ENCODE assay signal across 9 cellular contexts in the genomic region with DNA sequence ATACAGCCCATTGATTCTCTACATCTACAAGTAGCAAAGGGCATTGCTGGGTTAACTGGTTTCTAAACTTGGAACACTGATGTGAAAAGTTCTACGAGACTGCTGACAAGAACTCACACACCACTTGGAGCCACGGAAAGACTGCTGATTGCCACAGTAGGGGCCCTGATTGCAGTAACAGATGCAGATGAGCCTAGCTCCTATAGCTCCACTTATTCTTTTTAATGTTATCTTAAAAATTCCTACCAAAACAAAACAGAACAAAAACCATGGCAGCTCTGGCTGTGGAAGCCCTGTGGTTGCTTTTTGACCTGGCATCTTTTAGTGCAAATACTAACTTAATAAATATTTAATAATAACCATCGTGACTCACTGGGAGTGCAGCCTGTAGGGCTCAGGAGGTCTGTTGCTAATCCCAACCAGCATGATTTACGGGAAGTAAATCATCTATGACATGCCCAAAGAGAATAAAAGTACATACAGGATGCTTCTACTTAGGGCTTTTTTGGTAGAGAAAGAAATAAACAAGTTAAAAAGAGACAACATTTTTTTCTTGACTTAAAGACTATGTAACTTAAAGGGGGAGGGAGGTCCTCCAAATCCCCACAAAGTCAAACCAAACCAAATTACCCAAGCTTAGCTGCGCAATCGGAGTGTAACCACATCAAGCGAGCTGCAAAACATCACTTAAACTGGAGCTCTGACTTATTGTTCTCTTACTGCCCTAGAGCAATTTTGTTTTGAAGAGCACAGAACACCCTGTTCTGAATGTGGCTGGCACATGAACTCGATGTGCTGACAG.
A peak's percentile ranks its signal among the peaks of the same experiment; 100 is the strongest.
DNase-seq lines count a peak whose midpoint lies in the region; ATAC-seq and TF ChIP-seq lines count a peak whose summit lies in the region.
"Had no signal": no experiment of that assay in that cellular context is flagged by ENCODE, and none has a peak within 500 bp of the region (broad histone marks: within the 10 kb centered on the region; RNA-seq: fewer than 3 reads in every experiment).

No MANE protein-coding gene starts in this region.

- H3K4me1 ChIP-seq in upper lobe of right lung (peaks cover 70% of the 10 kb centered on the region), Caco-2 (no peaks in the 10 kb centered on the region)

- no peaks in the 10 kb centered on the region for H3K9me3 Mint-ChIP-seq in Calu3 (ENCODE audit: low read depth, unreplicated experiment)
- no peaks in the 10 kb centered on the region for H3K9me3 Mint-ChIP-seq in Caco-2 (ENCODE audit: unreplicated experiment)

- ATAC-seq in upper lobe of right lung (peak; percentile 89), HG03095 (IDR thresholded peaks at IDR 0.05; ENCODE audit: unreplicated experiment) (no peak)

- H3K9me3 ChIP-seq in upper lobe of right lung = no peaks in the 10 kb centered on the region
- H3K9me3 ChIP-seq in Caco-2 = no peaks in the 10 kb centered on the region

- BruUV-seq in Calu3 (replicated peaks; lab: Mats Ljungman, UMichigan) (no TSS peak), Caco-2 (replicated peaks; lab: Mats Ljungman, UMichigan) (no TSS peak)

- peaks cover 38% of the 10 kb centered on the region for H3K36me3 ChIP-seq in upper lobe of right lung
- H3K36me3 ChIP-seq in Caco-2 (ENCODE audit: control insufficient read depth, insufficient read depth, low read length) = no peaks in the 10 kb centered on the region

- DNase-seq in Calu3 (peak; percentile 16), NCI-H345 (lab: John Stamatoyannopoulos, UW) (peak; percentile 52), foreskin fibroblast (peak; percentile 88 to 92), occipital lobe (lab: John Stamatoyannopoulos, UW) (peak; percentile 25), upper lobe of right lung (no peak), Caco-2 (no peak)
- peak; percentile 28 for DNase-seq in activated T-helper 9 cell treated with anti-CD3 and anti-CD28 coated beads, Interleukin-2, amount 50 U/mL, for 16 hours (ENCODE audit: low read depth)

- CTCF ChIA-PET in Calu3 (lab: Charles Lee) (interaction anchor here (0.7 kb wide), 1 partner anchor 82 kb away, joined by 5 read pairs; no protein-coding TSS in a partner anchor), Caco-2 (lab: Charles Lee) (interaction anchor here (0.6 to 1.2 kb wide), 2 partner anchors 135 to 734 kb away, joined by 5 read pairs; partner anchors contain the start of gene ARMC12)

- peak overlapping the region; percentile 10 for H3K4me3 Mint-ChIP-seq in Calu3 (ENCODE audit: low read depth, unreplicated experiment)
- no peak overlapping the region for H3K4me3 Mint-ChIP-seq in Caco-2 (ENCODE audit: unreplicated experiment)

- no peaks in the 10 kb centered on the region for H3K27me3 Mint-ChIP-seq in Calu3 (ENCODE audit: unreplicated experiment)
- H3K27me3 Mint-ChIP-seq in Caco-2 (ENCODE audit: insufficient read depth, unreplicated experiment) = no peaks in the 10 kb centered on the region

- intact Hi-C loops in Calu3 (cut with micrococcal nuclease; ENCODE audit: unreplicated experiment) = loop anchor here (5.0 to 10.0 kb wide), 2 partner anchors 83 to 136 kb away; partner anchors contain the start of genes ARMC12 and FKBP5
- intact Hi-C loops in upper lobe of right lung (cut with DNase I) = no loop called here
- intact Hi-C loops in Caco-2 (cut with micrococcal nuclease; ENCODE audit: unreplicated experiment) = no loop called here

- H3K27ac ChIP-seq in upper lobe of right lung = peak overlapping the region; percentile 88

- H3K4me1 Mint-ChIP-seq in Calu3 (ENCODE audit: low read depth, unreplicated experiment) (peaks cover 39% of the 10 kb centered on the region), Caco-2 (ENCODE audit: low read depth, unreplicated experiment) (no peaks in the 10 kb centered on the region)

- TF ChIP-seq CTCF in Calu3 (IDR thresholded peaks at IDR 0.05; ENCODE audit: unreplicated experiment) = no peak
- TF ChIP-seq CTCF in foreskin fibroblast (IDR thresholded peaks at IDR 0.05; ENCODE audit: low read depth, low read length) = no peak
- TF ChIP-seq CTCF in upper lobe of right lung (IDR thresholded peaks at IDR 0.05) = no peak
- no peak for TF ChIP-seq CTCF in Caco-2 (IDR thresholded peaks at IDR 0.05; ENCODE audit: insufficient read depth in 1 of 2, low read depth in 1 of 2, low read length in 1 of 2, severe bottlenecking in 1 of 2, unreplicated experiment in 1 of 2)

- H3K36me3 Mint-ChIP-seq in Calu3 (ENCODE audit: insufficient read depth, unreplicated experiment) (peaks cover 5% of the 10 kb centered on the region), Caco-2 (ENCODE audit: insufficient read depth, unreplicated experiment) (no peaks in the 10 kb centered on the region)

- POLR2A ChIA-PET in Caco-2 (lab: Charles Lee) = no interaction called here

- H3K27me3 ChIP-seq in upper lobe of right lung = no peaks in the 10 kb centered on the region
- no peaks in the 10 kb centered on the region for H3K27me3 ChIP-seq in Caco-2 (replicated peaks; ENCODE audit: control insufficient read depth, insufficient read depth, low read length)

- no peak overlapping the region for H3K27ac Mint-ChIP-seq in Calu3 (ENCODE audit: unreplicated experiment)
- H3K27ac Mint-ChIP-seq in Caco-2 (ENCODE audit: unreplicated experiment) = no peak overlapping the region

- H3K4me3 ChIP-seq in foreskin fibroblast (ENCODE audit: low read depth in 1 of 2, low read length in 2 of 2) (peak overlapping the region; percentile 28 to 29), upper lobe of right lung (peak overlapping the region; percentile 11), Caco-2 (ENCODE audit: low read depth, low read length) (no peak overlapping the region)
- H3K4me3 ChIP-seq: K562 had no signal

Comparison
In these comparisons a context has a peak if more than half of its experiments do, and no peak if none do; other contexts are left out.
1. DNase-seq: peak in Calu3 (single experiment), NCI-H345 (single experiment), activated T-helper 9 cell treated with anti-CD3 and anti-CD28 coated beads, Interleukin-2, amount 50 U/mL, for 16 hours (single experiment), foreskin fibroblast (2 of 2) and occipital lobe (single experiment); none in upper lobe of right lung (single experiment) and Caco-2 (0 of 2).